Comparison of ENCODE assay signal across 11 cellular contexts in genomic region chr15:34336333-34336732, GRCh38. TPM values are rescaled to one million over a fixed set of nuclear protein-coding genes. Genes with fewer than 3 reads are reported as not detected.
DNase-seq lines count a peak whose midpoint lies in the region; ATAC-seq, FAIRE-seq and TF ChIP-seq lines count a peak whose summit lies in the region.
"Had no signal": no experiment of that assay in that cellular context is flagged by ENCODE, and none has a peak within 500 bp of the region (broad histone marks: within the 10 kb centered on the region; RNA-seq: fewer than 3 reads in every experiment).

No MANE protein-coding gene starts in this region.

- POLR2A ChIA-PET in PC-3 (lab: Charles Lee; ENCODE audit: unreplicated experiment) (no interaction called here), endothelial cell of umbilical vein (lab: Charles Lee) (interaction anchor here (0.7 kb wide), 1 partner anchor 189 kb away, joined by 3 read pairs; no protein-coding TSS in a partner anchor)

- H3F3A ChIP-seq in PC-3 (ENCODE audit: low read length, unreplicated experiment) (peaks cover 25% of the 10 kb centered on the region), smooth muscle cell (ENCODE audit: low read depth) (peaks cover 14% of the 10 kb centered on the region)

- H3K36me3 Mint-ChIP-seq in T-helper 1 cell treated with Interleukin-12 subunit alpha and Interleukin-12 subunit beta and Interleukin-4 antibody, amounts not matched to agents 30 μg/mL and 1 μg/mL, for 36 hours (ENCODE audit: low read depth): peaks cover 21% of the 10 kb centered on the region

- H3K9me3 ChIP-seq in PC-3 (ENCODE audit: low read length) (no peaks in the 10 kb centered on the region), endothelial cell of umbilical vein (replicated peaks; ENCODE audit: control insufficient read depth, insufficient read depth, low read length) (no peaks in the 10 kb centered on the region), smooth muscle cell (replicated peaks; ENCODE audit: low read depth) (no peaks in the 10 kb centered on the region)

- peak overlapping the region; percentile 77 for H3K9ac ChIP-seq in PC-3 (ENCODE audit: low read length)
- no peak overlapping the region for H3K9ac ChIP-seq in endothelial cell of umbilical vein (replicated peaks; ENCODE audit: extremely low read depth, insufficient read depth, low read length)
- H3K9ac ChIP-seq in smooth muscle cell (ENCODE audit: low read depth): no peak overlapping the region

- 92% methylated on average over 14 of the region's 14 CpGs for WGBS in smooth muscle cell (ENCODE audit: low lambda C conversion rate)

- no peaks in the 10 kb centered on the region for H4K20me1 ChIP-seq in PC-3 (ENCODE audit: low read length)
- no peaks in the 10 kb centered on the region for H4K20me1 ChIP-seq in endothelial cell of umbilical vein (replicated peaks; ENCODE audit: control insufficient read depth, extremely low read depth, insufficient read depth, low read length)
- no peaks in the 10 kb centered on the region for H4K20me1 ChIP-seq in smooth muscle cell (ENCODE audit: low read depth)

- no peak for DNase-seq in T-helper 1 cell
- DNase-seq in PC-3: no peak
- no peak for DNase-seq in endothelial cell of umbilical vein (ENCODE audit: low read depth, low spot score)
- no peak for DNase-seq in smooth muscle cell (lab: John Stamatoyannopoulos, UW; ENCODE audit: unreplicated experiment)
- DNase-seq in DMS79 treated with DMSO at 0.1 percent for 48 hours (lab: John Stamatoyannopoulos, UW): no peak
- DNase-seq: brain microvascular endothelial cell had no signal

- peak overlapping the region; percentile 98 for H3K4me3 Mint-ChIP-seq in T-helper 1 cell treated with Interleukin-12 subunit alpha and Interleukin-12 subunit beta and Interleukin-4 antibody, amounts not matched to agents 30 μg/mL and 1 μg/mL, for 36 hours

- FAIRE-seq in endothelial cell of umbilical vein (lab: Jason Lieb, UNC): no peak

- H3K27ac Mint-ChIP-seq in T-helper 1 cell treated with Interleukin-12 subunit alpha and Interleukin-12 subunit beta and Interleukin-4 antibody, amounts not matched to agents 30 μg/mL and 1 μg/mL, for 36 hours: peak overlapping the region; percentile 93

- peaks cover 46% of the 10 kb centered on the region for H3K4me1 Mint-ChIP-seq in T-helper 1 cell treated with Interleukin-12 subunit alpha and Interleukin-12 subunit beta and Interleukin-4 antibody, amounts not matched to agents 30 μg/mL and 1 μg/mL, for 36 hours (ENCODE audit: low read depth)

- H3K9me2 ChIP-seq in PC-3 (replicated peaks; ENCODE audit: low read length): no peaks in the 10 kb centered on the region

- no peaks in the 10 kb centered on the region for H3K27me3 Mint-ChIP-seq in T-helper 1 cell treated with Interleukin-12 subunit alpha and Interleukin-12 subunit beta and Interleukin-4 antibody, amounts not matched to agents 30 μg/mL and 1 μg/mL, for 36 hours (ENCODE audit: low read depth)

- peaks cover 16% of the 10 kb centered on the region; the same call in 1 of the 2 replicates for H3K36me3 ChIP-seq in PC-3 (ENCODE audit: low read depth, low read length)
- peaks cover 0 to under 1% of the 10 kb centered on the region in 2 experiments for H3K36me3 ChIP-seq in endothelial cell of umbilical vein (ENCODE audit: control insufficient read depth in 2 of 2, extremely low read depth in 1 of 2, insufficient read depth in 2 of 2, low read length in 2 of 2)
- H3K36me3 ChIP-seq in smooth muscle cell (ENCODE audit: low read depth): no peaks in the 10 kb centered on the region

- intact Hi-C loops in PC-3 (cut with micrococcal nuclease): no loop called here
- intact Hi-C loops in endothelial cell of umbilical vein (cut with micrococcal nuclease): no loop called here

- H3K4me1 ChIP-seq in PC-3 (ENCODE audit: insufficient read depth, low read length) (peaks cover 61% of the 10 kb centered on the region), endothelial cell of umbilical vein (ENCODE audit: control insufficient read depth, extremely low read depth, insufficient read depth, low read length) (peaks cover 37% of the 10 kb centered on the region), smooth muscle cell (ENCODE audit: low read depth) (no peaks in the 10 kb centered on the region)

- ATAC-seq in PC-3 (no peak), GM19397 (IDR thresholded peaks at IDR 0.05; ENCODE audit: unreplicated experiment) (no peak), GM19452 (IDR thresholded peaks at IDR 0.05; ENCODE audit: unreplicated experiment) (no peak)

- H3K27ac ChIP-seq in PC-3 (ENCODE audit: low read length) (peak overlapping the region; percentile 93), endothelial cell of umbilical vein (ENCODE audit: insufficient read depth, low read depth, low read length) (no peak overlapping the region), smooth muscle cell (ENCODE audit: low read depth) (no peak overlapping the region)

- dilution Hi-C loops in endothelial cell of umbilical vein (cut with MboI; ENCODE audit: extremely low pct_ligation_motif_present, low sequenced_read_pairs): no loop called here

- no TSS peak for BruUV-seq in PC-3 (replicated peaks; lab: Mats Ljungman, UMichigan)
- no TSS peak for BruUV-seq in endothelial cell of umbilical vein (replicated peaks; lab: Mats Ljungman, UMichigan)

- TF ChIP-seq CTCF in PC-3 (conservative IDR thresholded peaks at IDR 0.05; ENCODE audit: low read depth, low read length) (no peak), endothelial cell of umbilical vein (IDR thresholded peaks at IDR 0.05; ENCODE audit: extremely low read depth in 1 of 2, insufficient read depth in 1 of 2, low read depth in 1 of 2, low read length in 2 of 2) (no peak), smooth muscle cell (IDR thresholded peaks at IDR 0.05; ENCODE audit: borderline replicate concordance, insufficient read depth, poor library complexity, severe bottlenecking) (no peak)

- H3K4me2 ChIP-seq in PC-3 (ENCODE audit: low read length): peak overlapping the region; percentile 96
- peak overlapping the region; percentile 99 for H3K4me2 ChIP-seq in endothelial cell of umbilical vein (ENCODE audit: insufficient read depth, low read length)
- H3K4me2 ChIP-seq in smooth muscle cell: peak overlapping the region; percentile 84

- TF ChIP-seq POLR2A in endothelial cell of umbilical vein (IDR thresholded peaks at IDR 0.05; ENCODE audit: low read depth, low read length): no peak

- H3K9me3 Mint-ChIP-seq in T-helper 1 cell treated with Interleukin-12 subunit alpha and Interleukin-12 subunit beta and Interleukin-4 antibody, amounts not matched to agents 30 μg/mL and 1 μg/mL, for 36 hours: no peaks in the 10 kb centered on the region

- H2AFZ ChIP-seq in PC-3 (ENCODE audit: low read length): no peak overlapping the region
- H2AFZ ChIP-seq in endothelial cell of umbilical vein (ENCODE audit: low read depth, low read length): no peak overlapping the region
- no peak overlapping the region for H2AFZ ChIP-seq in smooth muscle cell (ENCODE audit: low read depth)

- H3K27me3 ChIP-seq in PC-3 (ENCODE audit: low read length): no peaks in the 10 kb centered on the region
- no peaks in the 10 kb centered on the region for H3K27me3 ChIP-seq in endothelial cell of umbilical vein (ENCODE audit: control insufficient read depth in 2 of 2, insufficient read depth in 2 of 2, low read length in 2 of 2)
- H3K27me3 ChIP-seq in smooth muscle cell (ENCODE audit: low read depth): no peaks in the 10 kb centered on the region
- H3K27me3 ChIP-seq: brain microvascular endothelial cell had no signal

- peaks cover 64% of the 10 kb centered on the region for H3K79me2 ChIP-seq in PC-3 (ENCODE audit: low read length)
- H3K79me2 ChIP-seq in endothelial cell of umbilical vein (ENCODE audit: control insufficient read depth, insufficient read depth, low read length): peaks cover 7% of the 10 kb centered on the region
- peaks cover 12% of the 10 kb centered on the region for H3K79me2 ChIP-seq in smooth muscle cell (ENCODE audit: low read depth)

- no peaks in the 10 kb centered on the region for H3K9me1 ChIP-seq in endothelial cell of umbilical vein (replicated peaks; ENCODE audit: control insufficient read depth, extremely low read depth, insufficient read depth, low read length)

- CTCF ChIA-PET in PC-3 (lab: Charles Lee) (no interaction called here), endothelial cell of umbilical vein (lab: Charles Lee) (interaction anchor here (1.4 to 2.2 kb wide), 4 partner anchors 18 to 101 kb away, joined by 3 to 9 read pairs (median 8); partner anchors contain the start of genes GOLGA8A and LPCAT4)

- peak overlapping the region; percentile 90 for H3K4me3 ChIP-seq in PC-3 (ENCODE audit: low read length)
- no peak overlapping the region for H3K4me3 ChIP-seq in endothelial cell of umbilical vein (replicated peaks in 1 of 3; ENCODE audit: insufficient read depth in 1 of 3, low read depth in 1 of 3, low read length in 3 of 3)
- no peak overlapping the region for H3K4me3 ChIP-seq in smooth muscle cell

RNA-seq across cellular contexts. Expression of gene SLC12A6, which starts 1.2 kb away (rescaled TPM):
- 22.9 TPM in 2 replicates for total RNA-seq in PC-3 (2014; rRNA removed)
- 27.1 and 29.4 TPM in 2 replicates for total RNA-seq in endothelial cell of umbilical vein
- 17.6 and 21.4 TPM in 2 replicates for polyA plus RNA-seq in endothelial cell of umbilical vein
- 10.9 and 12.7 TPM in 2 replicates for polyA plus RNA-seq in endothelial cell of umbilical vein (2011; cell fraction: cytosol; rRNA removed)
- 68.8 and 75.0 TPM in 2 replicates for polyA plus RNA-seq in endothelial cell of umbilical vein (2011; cell fraction: nucleus; rRNA removed)
- 12.7 and 15.2 TPM in 2 replicates for polyA plus RNA-seq in endothelial cell of umbilical vein (2012)
- polyA minus RNA-seq in endothelial cell of umbilical vein: 89.1 and 94.6 TPM in 2 replicates
- polyA minus RNA-seq in endothelial cell of umbilical vein (2011; cell fraction: cytosol; rRNA and poly(A)+ RNA removed): 18.1 TPM
- polyA minus RNA-seq in endothelial cell of umbilical vein (2011; cell fraction: nucleus; rRNA and poly(A)+ RNA removed): 73.6 and 106 TPM in 2 replicates
- total RNA-seq in smooth muscle cell: 9.1 and 11.3 TPM in 2 replicates
- polyA plus RNA-seq in smooth muscle cell: 3.0 and 3.4 TPM in 2 replicates

RNA-seq across cellular contexts. Expression of gene NOP10, which starts 6.6 kb away (rescaled TPM):
- total RNA-seq in PC-3 (2014; rRNA removed) (291 and 323 TPM in 2 replicates), endothelial cell of umbilical vein (215 and 225 TPM in 2 replicates), smooth muscle cell (282 and 306 TPM in 2 replicates)
- polyA plus RNA-seq in endothelial cell of umbilical vein (708 and 710 TPM in 2 replicates), smooth muscle cell (305 and 319 TPM in 2 replicates)
- polyA plus RNA-seq in endothelial cell of umbilical vein (2011; cell fraction: cytosol; rRNA removed): 622 and 785 TPM in 2 replicates
- 193 and 217 TPM in 2 replicates for polyA plus RNA-seq in endothelial cell of umbilical vein (2011; cell fraction: nucleus; rRNA removed)
- 280 and 439 TPM in 2 replicates for polyA plus RNA-seq in endothelial cell of umbilical vein (2012)
- polyA minus RNA-seq in endothelial cell of umbilical vein: 216 and 233 TPM in 2 replicates
- 102 TPM for polyA minus RNA-seq in endothelial cell of umbilical vein (2011; cell fraction: cytosol; rRNA and poly(A)+ RNA removed)
- polyA minus RNA-seq in endothelial cell of umbilical vein (2011; cell fraction: nucleus; rRNA and poly(A)+ RNA removed): 29.0 and 45.2 TPM in 2 replicates

RNA-seq across cellular contexts. Expression of gene NUTM1, which starts 6.8 kb away (rescaled TPM):
- total RNA-seq in PC-3 (2014; rRNA removed) (0.04 TPM in 1 of 2 replicates, not detected in the other), endothelial cell of umbilical vein (not detected in 2 replicates), smooth muscle cell (not detected in 2 replicates)
- polyA plus RNA-seq in endothelial cell of umbilical vein (not detected in 2 replicates), smooth muscle cell (not detected in 2 replicates)
- polyA plus RNA-seq in endothelial cell of umbilical vein (2011; cell fraction: cytosol; rRNA removed): not detected in 2 replicates
- polyA plus RNA-seq in endothelial cell of umbilical vein (2011; cell fraction: nucleus; rRNA removed): not detected in 2 replicates
- polyA plus RNA-seq in endothelial cell of umbilical vein (2012): not detected in 2 replicates
- not detected in 2 replicates for polyA minus RNA-seq in endothelial cell of umbilical vein
- not detected for polyA minus RNA-seq in endothelial cell of umbilical vein (2011; cell fraction: cytosol; rRNA and poly(A)+ RNA removed)
- not detected in 2 replicates for polyA minus RNA-seq in endothelial cell of umbilical vein (2011; cell fraction: nucleus; rRNA and poly(A)+ RNA removed)
- total RNA-seq: kidney epithelial cell, SK-MEL-5 had no signal

RNA-seq across cellular contexts. Expression of gene LPCAT4, which starts 30.7 kb away (rescaled TPM):
- 37.0 and 38.2 TPM in 2 replicates for total RNA-seq in PC-3 (2014; rRNA removed)
- total RNA-seq in endothelial cell of umbilical vein: 44.0 and 49.3 TPM in 2 replicates
- polyA plus RNA-seq in endothelial cell of umbilical vein: 51.3 and 69.2 TPM in 2 replicates
- 39.7 and 42.6 TPM in 2 replicates for polyA plus RNA-seq in endothelial cell of umbilical vein (2011; cell fraction: cytosol; rRNA removed)
- polyA plus RNA-seq in endothelial cell of umbilical vein (2011; cell fraction: nucleus; rRNA removed): 132 and 154 TPM in 2 replicates
- polyA plus RNA-seq in endothelial cell of umbilical vein (2012): 26.3 and 27.1 TPM in 2 replicates
- 21.6 and 32.4 TPM in 2 replicates for polyA minus RNA-seq in endothelial cell of umbilical vein
- 20.3 TPM for polyA minus RNA-seq in endothelial cell of umbilical vein (2011; cell fraction: cytosol; rRNA and poly(A)+ RNA removed)
- 17.9 and 22.1 TPM in 2 replicates for polyA minus RNA-seq in endothelial cell of umbilical vein (2011; cell fraction: nucleus; rRNA and poly(A)+ RNA removed)
- 10.1 and 15.7 TPM in 2 replicates for total RNA-seq in smooth muscle cell
- polyA plus RNA-seq in smooth muscle cell: 23.2 and 38.4 TPM in 2 replicates
